ENCODE assay signal across 12 cellular contexts in genomic region chr1:10980841-10981727, GRCh38. TPM values are rescaled to one million over a fixed set of nuclear protein-coding genes. Genes with fewer than 3 reads are reported as not detected.
A peak's percentile ranks its signal among the peaks of the same experiment; 100 is the strongest.
DNase-seq lines count a peak whose midpoint lies in the region; ATAC-seq, FAIRE-seq and TF ChIP-seq lines count a peak whose summit lies in the region.
"Had no signal": no experiment of that assay in that cellular context is flagged by ENCODE, and none has a peak within 500 bp of the region (broad histone marks: within the 10 kb centered on the region; RNA-seq: fewer than 3 reads in every experiment).

No MANE protein-coding gene starts in this region.

- H3K27me3 Mint-ChIP-seq in astrocyte (ENCODE audit: low read depth, unreplicated experiment): peaks cover 2% of the 10 kb centered on the region

- TF ChIP-seq CTCF in C4-2B (conservative IDR thresholded peaks at IDR 0.05) (no peak), astrocyte (IDR thresholded peaks at IDR 0.05; ENCODE audit: insufficient read depth, low read depth, low read length) (no peak), prostate gland (IDR thresholded peaks at IDR 0.05) (no peak), kidney (IDR thresholded peaks at IDR 0.05; ENCODE audit: borderline replicate concordance, extremely low read depth, insufficient read depth) (no peak)

- H3K36me3 ChIP-seq in astrocyte (ENCODE audit: insufficient read depth, low read length) (no peaks in the 10 kb centered on the region), prostate gland (no peaks in the 10 kb centered on the region), kidney (ENCODE audit: control insufficient read depth in 1 of 2, insufficient read depth in 2 of 2, low read length in 2 of 2) (no peaks in the 10 kb centered on the region)

- H3K27ac ChIP-seq in C4-2B (peak overlapping the region; percentile 26), astrocyte (ENCODE audit: low read depth, low read length) (no peak overlapping the region), prostate gland (peak overlapping the region; percentile 11 to 49), kidney (ENCODE audit: low read depth in 2 of 2, low read length in 2 of 2) (no peak overlapping the region)

- peak overlapping the region; percentile 68 for H3K4me2 ChIP-seq in astrocyte (ENCODE audit: low read length)

- H4K20me1 ChIP-seq in astrocyte (ENCODE audit: insufficient read depth, low read length): no peaks in the 10 kb centered on the region

- H3K9ac ChIP-seq in astrocyte (ENCODE audit: low read length): no peak overlapping the region
- peak overlapping the region in 1 of 2 donors; percentile 12 for H3K9ac ChIP-seq in kidney (ENCODE audit: low read length in 2 of 2)

- H3K4me3 ChIP-seq in astrocyte (ENCODE audit: insufficient read depth, low read depth, low read length) (no peak overlapping the region), prostate gland (no peak overlapping the region), kidney (ENCODE audit: low read length in 2 of 2) (no peak overlapping the region)
- H3K4me3 ChIP-seq: GM12878 had no signal

- no peaks in the 10 kb centered on the region for H3K9me3 ChIP-seq in astrocyte (ENCODE audit: insufficient read depth, low read depth, low read length)
- H3K9me3 ChIP-seq in prostate gland: no peaks in the 10 kb centered on the region
- H3K9me3 ChIP-seq in kidney (ENCODE audit: control insufficient read depth in 1 of 2, low read length in 2 of 2): no peaks in the 10 kb centered on the region

- no peak for TF ChIP-seq POLR2A in prostate gland (IDR thresholded peaks at IDR 0.05)

- H3K27me3 ChIP-seq in astrocyte (ENCODE audit: insufficient read depth, low read length): peaks cover 23% of the 10 kb centered on the region
- H3K27me3 ChIP-seq in prostate gland (replicated peaks; ENCODE audit: insufficient read depth): no peaks in the 10 kb centered on the region

- intact Hi-C loops in left ventricle myocardium superior (cut with micrococcal nuclease): no loop called here
- intact Hi-C loops in prostate gland (cut with DNase I): no loop called here
- intact Hi-C loops in kidney (cut with DNase I): no loop called here

- WGBS in prostate gland: 54% methylated on average over 9 of the region's 9 CpGs

- no peak overlapping the region for H3K27ac Mint-ChIP-seq in astrocyte (ENCODE audit: unreplicated experiment)
- H3K27ac Mint-ChIP-seq: CD14-positive monocyte had no signal

- H3K79me2 ChIP-seq in astrocyte (ENCODE audit: insufficient read depth, low read length): no peaks in the 10 kb centered on the region

- FAIRE-seq in astrocyte (lab: Jason Lieb, UNC) (no peak), kidney (lab: Jason Lieb, UNC) (no peak)
- FAIRE-seq: GM12878, RCC 7860 had no signal

- H3K4me1 ChIP-seq in astrocyte (ENCODE audit: insufficient read depth, low read length): peaks cover 1% of the 10 kb centered on the region
- peaks cover 3% of the 10 kb centered on the region for H3K4me1 ChIP-seq in prostate gland (replicated peaks)
- peaks cover 0 to 6% of the 10 kb centered on the region in 2 donors for H3K4me1 ChIP-seq in kidney (ENCODE audit: control insufficient read depth in 1 of 2, insufficient read depth in 1 of 2, low read depth in 1 of 2, low read length in 2 of 2)

- no peaks in the 10 kb centered on the region for H3K36me3 Mint-ChIP-seq in astrocyte (ENCODE audit: low read depth, unreplicated experiment)
- H3K36me3 Mint-ChIP-seq: CD14-positive monocyte had no signal

- H3K4me3 Mint-ChIP-seq in astrocyte (ENCODE audit: unreplicated experiment): no peak overlapping the region

- DNase-seq in astrocyte (ENCODE audit: low read depth) (peak; percentile 15), left ventricle myocardium superior (peak; percentile 58), prostate gland (ENCODE audit: low spot score) (no peak), SKM-1 treated with dmso at 0.1 percent for 144 hours (lab: John Stamatoyannopoulos, UW; ENCODE audit: unreplicated experiment) (no peak), NOMO-1 treated with DMSO at 0.1 percent for 48 hours (lab: John Stamatoyannopoulos, UW; ENCODE audit: unreplicated experiment) (no peak), hepatic stellate cell (ENCODE audit: low spot score) (no peak), kidney (no peak)
- DNase-seq: activated CD4-positive, alpha-beta T cell treated with anti-CD3 and anti-CD28 coated beads for 48 hours had no signal

- peaks cover 7% of the 10 kb centered on the region for H3K4me1 Mint-ChIP-seq in astrocyte (ENCODE audit: low read depth, unreplicated experiment)

- no peaks in the 10 kb centered on the region for H3K9me3 Mint-ChIP-seq in astrocyte (ENCODE audit: unreplicated experiment)

- ATAC-seq in left ventricle myocardium superior: peak; percentile 27
- ATAC-seq: GM12878 had no signal

- H2AFZ ChIP-seq in astrocyte (ENCODE audit: low read depth, low read length): no peak overlapping the region

RNA-seq across cellular contexts. Expression of gene TARDBP, which starts 31.4 kb away (rescaled TPM):
- 140 and 148 TPM in 2 replicates for total RNA-seq in astrocyte
- total RNA-seq in left ventricle myocardium superior: 117 TPM
- total RNA-seq in prostate gland: 100 to 1,000 TPM in 1 of 2 donors, 10 to 100 TPM in 1; 93.7 to 151 TPM
- total RNA-seq in kidney: 140 TPM
- 103 TPM for polyA plus RNA-seq in kidney (ENCODE audit: insufficient read depth, low read depth, low replicate concordance)

Comparison
In these comparisons a context has a peak if more than half of its experiments do, and no peak if none do; other contexts are left out.
1. H3K27ac ChIP-seq: peak in C4-2B (single experiment) and prostate gland (2 of 2); none in astrocyte (single experiment) and kidney (0 of 2).
2. DNase-seq: peak in astrocyte (single experiment) and left ventricle myocardium superior (single experiment); none in prostate gland (single experiment), SKM-1 treated with dmso at 0.1 percent for 144 hours (single experiment), NOMO-1 treated with DMSO at 0.1 percent for 48 hours (single experiment), hepatic stellate cell (single experiment) and kidney (single experiment).